In the genomic region with DNA sequence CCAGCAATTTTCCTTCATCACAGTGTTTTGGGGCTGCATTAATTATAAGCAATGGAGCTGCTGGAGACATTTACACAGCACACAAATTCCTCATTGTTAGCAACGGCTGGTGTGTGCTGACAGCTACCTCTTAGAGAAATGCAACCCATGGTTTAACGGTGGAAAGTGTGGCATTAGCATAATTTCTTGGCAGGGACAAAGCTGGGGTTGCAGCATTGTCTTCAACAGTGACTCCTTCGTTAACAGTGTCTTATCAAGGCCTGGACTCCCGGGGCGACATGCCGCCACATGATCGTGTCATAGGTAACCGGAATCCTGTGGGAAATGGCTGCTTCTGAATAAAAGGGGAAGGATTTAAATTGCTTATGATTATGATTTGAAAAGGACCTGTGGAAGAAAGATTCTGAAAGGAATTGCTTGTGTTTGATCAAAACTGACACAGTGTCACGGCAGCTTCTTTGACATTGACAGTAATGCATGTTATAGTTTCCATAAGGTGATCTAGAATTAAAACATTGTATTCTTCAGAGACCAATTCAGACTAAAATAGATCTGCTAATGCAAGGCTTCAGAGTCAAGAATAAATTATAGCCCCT, we compare ENCODE assay signal across 13 cellular contexts.
DNase-seq lines count a peak whose midpoint lies in the region; ATAC-seq lines count a peak whose summit lies in the region.
"Had no signal": no experiment of that assay in that cellular context is flagged by ENCODE, and none has a peak within 500 bp of the region (broad histone marks: within the 10 kb centered on the region; RNA-seq: fewer than 3 reads in every experiment).

No MANE protein-coding gene starts in this region.

- peak; percentile 85 for DNase-seq in M059J (ENCODE audit: low read depth)
- DNase-seq in NCI-H748 (lab: John Stamatoyannopoulos, UW; ENCODE audit: unreplicated experiment): peak; percentile 94
- DNase-seq in neuronal stem cell (ENCODE audit: low spot score): peak; percentile 32
- DNase-seq in KBM-7: no peak
- DNase-seq in naive thymus-derived CD4-positive, alpha-beta T cell: no peak
- DNase-seq in ecto neural progenitor cell (ENCODE audit: low spot score): no peak
- no peak for DNase-seq in OCI-M2 (lab: John Stamatoyannopoulos, UW; ENCODE audit: unreplicated experiment)
- DNase-seq: activated T-cell treated with anti-CD3 and anti-CD28 coated beads, Interleukin-2, amount 50 U/mL, for 1 hour; CD8-positive, alpha-beta memory T cell; T-helper 9 cell had no signal

- no peak overlapping the region for H3K9ac ChIP-seq in neuronal stem cell (ENCODE audit: low read depth, low read length, poor library complexity)

- WGBS in neuronal stem cell (ENCODE audit: extremely low coverage in 2 of 2, insufficient read length in 2 of 2, insufficient replicate concordance in 1 of 2), 2 donors: no CpG with 5 or more reads among the region's 9 CpGs

- H2BK12ac ChIP-seq in neuronal stem cell (ENCODE audit: low read length): no peak overlapping the region

- H3K79me1 ChIP-seq in neuronal stem cell (ENCODE audit: low read depth, low read length): peaks cover 2% of the 10 kb centered on the region

- no peaks in the 10 kb centered on the region for H3K27me3 Mint-ChIP-seq in naive thymus-derived CD4-positive, alpha-beta T cell
- H3K27me3 Mint-ChIP-seq: CD8-positive, alpha-beta memory T cell had no signal

- POLR2A ChIA-PET in naive thymus-derived CD4-positive, alpha-beta T cell (lab: Charles Lee): no interaction called here

- CTCF ChIA-PET in naive thymus-derived CD4-positive, alpha-beta T cell (lab: Charles Lee): no interaction called here

- no peaks in the 10 kb centered on the region for H3K36me3 ChIP-seq in neuronal stem cell (replicated peaks in 1 of 2; ENCODE audit: control insufficient read depth in 2 of 2, insufficient read depth in 2 of 2, low read length in 2 of 2)
- H3K36me3 ChIP-seq in naive thymus-derived CD4-positive, alpha-beta T cell (ENCODE audit: control insufficient read depth in 2 of 3, insufficient read depth in 3 of 3, low read length in 3 of 3): no peaks in the 10 kb centered on the region
- H3K36me3 ChIP-seq: upper lobe of left lung had no signal

- H3K27ac ChIP-seq in neuronal stem cell (replicated peaks; ENCODE audit: low read length): no peak overlapping the region
- no peak overlapping the region for H3K27ac ChIP-seq in naive thymus-derived CD4-positive, alpha-beta T cell (ENCODE audit: low read depth, low read length)
- H3K27ac ChIP-seq: hepatocyte, upper lobe of left lung had no signal

- no peak overlapping the region for H2BK120ac ChIP-seq in neuronal stem cell (ENCODE audit: low read depth, low read length)

- H4K8ac ChIP-seq in neuronal stem cell (ENCODE audit: low read depth, low read length): no peak overlapping the region

- no peak overlapping the region for H3K27ac Mint-ChIP-seq in naive thymus-derived CD4-positive, alpha-beta T cell
- H3K27ac Mint-ChIP-seq: CD8-positive, alpha-beta memory T cell had no signal

- H2BK5ac ChIP-seq in neuronal stem cell (ENCODE audit: low read length): no peak overlapping the region

- H2AK5ac ChIP-seq in neuronal stem cell (ENCODE audit: low read depth, low read length): no peak overlapping the region

- peak overlapping the region in 1 of 2 donors; percentile 14 for H3K4me3 ChIP-seq in neuronal stem cell (ENCODE audit: low read length in 2 of 2)
- H3K4me3 ChIP-seq in naive thymus-derived CD4-positive, alpha-beta T cell (ENCODE audit: low read length): no peak overlapping the region
- H3K4me3 ChIP-seq: hepatocyte, upper lobe of left lung had no signal

- intact Hi-C loops in naive thymus-derived CD4-positive, alpha-beta T cell (cut with micrococcal nuclease): no loop called here

- H3K27me3 ChIP-seq in neuronal stem cell (ENCODE audit: control insufficient read depth in 3 of 3, insufficient read depth in 3 of 3, low read depth in 1 of 3, low read length in 3 of 3): no peaks in the 10 kb centered on the region
- no peaks in the 10 kb centered on the region for H3K27me3 ChIP-seq in naive thymus-derived CD4-positive, alpha-beta T cell (ENCODE audit: control insufficient read depth in 2 of 2, insufficient read depth in 2 of 2, low read length in 2 of 2)
- H3K27me3 ChIP-seq: hepatocyte, upper lobe of left lung had no signal

- H3K4me1 Mint-ChIP-seq in naive thymus-derived CD4-positive, alpha-beta T cell: peaks cover 0 to 8% (median 0%) of the 10 kb centered on the region in 7 donors

- no peak overlapping the region for H3K23ac ChIP-seq in neuronal stem cell (ENCODE audit: low read depth, low read length, poor library complexity)

- H3K4me1 ChIP-seq in neuronal stem cell (ENCODE audit: control insufficient read depth in 2 of 2, insufficient read depth in 1 of 2, low read depth in 1 of 2, low read length in 2 of 2): peaks cover 4 to 11% of the 10 kb centered on the region in 2 donors
- no peaks in the 10 kb centered on the region for H3K4me1 ChIP-seq in naive thymus-derived CD4-positive, alpha-beta T cell (ENCODE audit: control insufficient read depth in 2 of 2, insufficient read depth in 2 of 2, low read length in 2 of 2)
- H3K4me1 ChIP-seq: upper lobe of left lung had no signal

- peak; percentile 71 for ATAC-seq in esophagus mucosa
- no peak for ATAC-seq in naive thymus-derived CD4-positive, alpha-beta T cell

- no peak overlapping the region for H4K91ac ChIP-seq in neuronal stem cell (ENCODE audit: low read depth, low read length, poor library complexity)

- H3K4me2 ChIP-seq in neuronal stem cell (ENCODE audit: insufficient read depth, low read length, poor library complexity, severe bottlenecking): no peak overlapping the region
- H3K4me2 ChIP-seq: hepatocyte had no signal

- no peak overlapping the region for H3K4me3 Mint-ChIP-seq in naive thymus-derived CD4-positive, alpha-beta T cell
- H3K4me3 Mint-ChIP-seq: CD8-positive, alpha-beta memory T cell had no signal

- H3K4ac ChIP-seq in neuronal stem cell (ENCODE audit: low read length): no peak overlapping the region

- no peaks in the 10 kb centered on the region for H3K9me3 ChIP-seq in neuronal stem cell (replicated peaks in 1 of 2; ENCODE audit: control insufficient read depth in 2 of 2, insufficient read depth in 1 of 2, low read depth in 1 of 2, low read length in 2 of 2)
- H3K9me3 ChIP-seq in naive thymus-derived CD4-positive, alpha-beta T cell (ENCODE audit: control insufficient read depth in 2 of 3, low read length in 3 of 3): no peaks in the 10 kb centered on the region
- H3K9me3 ChIP-seq: upper lobe of left lung had no signal

- H3K36me3 Mint-ChIP-seq in naive thymus-derived CD4-positive, alpha-beta T cell: no peaks in the 10 kb centered on the region

- H3K18ac ChIP-seq in neuronal stem cell (ENCODE audit: low read length): no peak overlapping the region

- H3K14ac ChIP-seq in neuronal stem cell (ENCODE audit: low read length): no peak overlapping the region

- in situ Hi-C loops in KBM-7 (cut with MboI; ENCODE audit: low pct_unique_long_range_greater_than_20kb, low sequenced_read_pairs): no loop called here

- H3K9me3 Mint-ChIP-seq in naive thymus-derived CD4-positive, alpha-beta T cell: no peaks in the 10 kb centered on the region
- H3K9me3 Mint-ChIP-seq: CD8-positive, alpha-beta memory T cell had no signal

- H2BK15ac ChIP-seq in neuronal stem cell (ENCODE audit: low read length): no peak overlapping the region

- peak overlapping the region; percentile 30 for H2AFZ ChIP-seq in neuronal stem cell (ENCODE audit: low read length)
- H2AFZ ChIP-seq: hepatocyte had no signal

Comparison
In these comparisons a context has a peak if more than half of its experiments do, and no peak if none do; other contexts are left out.
1. DNase-seq: peak in M059J (single experiment), NCI-H748 (single experiment) and neuronal stem cell (single experiment); none in KBM-7 (single experiment), naive thymus-derived CD4-positive, alpha-beta T cell (0 of 9), ecto neural progenitor cell (single experiment) and OCI-M2 (single experiment).